In genomic region chr1:231351816-231352215, GRCh38 we compare ENCODE assay signal across 15 cellular contexts. TPM values are rescaled to one million over a fixed set of nuclear protein-coding genes. Genes with fewer than 3 reads are reported as not detected.
DNase-seq lines count a peak whose midpoint lies in the region; ATAC-seq and TF ChIP-seq lines count a peak whose summit lies in the region.
"Had no signal": no experiment of that assay in that cellular context is flagged by ENCODE, and none has a peak within 500 bp of the region (broad histone marks: within the 10 kb centered on the region; RNA-seq: fewer than 3 reads in every experiment).

No MANE protein-coding gene starts in this region.

- H3K9me3 Mint-ChIP-seq in activated naive CD4-positive, alpha-beta T cell treated with anti-CD3 and anti-CD28 coated beads, Interleukin-2, amount 50 U/mL, for 24 hours: no peaks in the 10 kb centered on the region
- H3K9me3 Mint-ChIP-seq in natural killer cell: no peaks in the 10 kb centered on the region
- H3K9me3 Mint-ChIP-seq: CD8-positive, alpha-beta memory T cell had no signal

- no peak overlapping the region for H3K4me3 ChIP-seq in fibroblast of pulmonary artery (replicated peaks; ENCODE audit: low read depth, low read length)
- H3K4me3 ChIP-seq: BLaER1 treated with 17β-estradiol and CSF1 and Interleukin-3, amounts not matched to agents 10 nM and 100 nM; GM23248; HAP-1 had no signal

- no peak for TF ChIP-seq CTCF in fibroblast of pulmonary artery (IDR thresholded peaks at IDR 0.05; ENCODE audit: low read length, missing control alignments)
- TF ChIP-seq CTCF in natural killer cell (IDR thresholded peaks at IDR 0.05): no peak

- H3K27ac Mint-ChIP-seq in activated naive CD4-positive, alpha-beta T cell treated with anti-CD3 and anti-CD28 coated beads, Interleukin-2, amount 50 U/mL, for 24 hours: peak overlapping the region; percentile 81
- H3K27ac Mint-ChIP-seq in natural killer cell: peak overlapping the region in 1 of 2 donors; percentile 17
- H3K27ac Mint-ChIP-seq: B cell had no signal

- no peak overlapping the region for H3K4me3 Mint-ChIP-seq in activated naive CD4-positive, alpha-beta T cell treated with anti-CD3 and anti-CD28 coated beads, Interleukin-2, amount 50 U/mL, for 24 hours
- H3K4me3 Mint-ChIP-seq in natural killer cell: no peak overlapping the region
- H3K4me3 Mint-ChIP-seq: B cell; CD4-positive, CD25-positive, alpha-beta regulatory T cell; CD8-positive, alpha-beta memory T cell had no signal

- DNase-seq in activated naive CD4-positive, alpha-beta T cell treated with Interleukin-2 at 50 U/mL for 16 hours: no peak
- DNase-seq in dermis blood vessel endothelial cell: peak; percentile 95
- DNase-seq in fibroblast of pulmonary artery (ENCODE audit: low read depth): peak; percentile 43
- peak; percentile 92 for DNase-seq in pulmonary artery endothelial cell (ENCODE audit: low read depth, low spot score)
- no peak for DNase-seq in natural killer cell
- DNase-seq in NCI-H748 (lab: John Stamatoyannopoulos, UW; ENCODE audit: unreplicated experiment): no peak
- no peak for DNase-seq in NCI-H1694 treated with DMSO at 0.1 percent for 48 hours (lab: John Stamatoyannopoulos, UW)
- DNase-seq: CD4-positive, CD25-positive, alpha-beta regulatory T cell; CD8-positive, alpha-beta memory T cell; COR-L47; GM23248 had no signal

- intact Hi-C loops in natural killer cell (cut with micrococcal nuclease): no loop called here

- ATAC-seq in natural killer cell: no peak

- no peaks in the 10 kb centered on the region for H3K4me1 Mint-ChIP-seq in activated naive CD4-positive, alpha-beta T cell treated with anti-CD3 and anti-CD28 coated beads, Interleukin-2, amount 50 U/mL, for 24 hours
- no peaks in the 10 kb centered on the region for H3K4me1 Mint-ChIP-seq in natural killer cell
- H3K4me1 Mint-ChIP-seq: B cell had no signal

- no peaks in the 10 kb centered on the region for H3K27me3 Mint-ChIP-seq in activated naive CD4-positive, alpha-beta T cell treated with anti-CD3 and anti-CD28 coated beads, Interleukin-2, amount 50 U/mL, for 24 hours
- H3K27me3 Mint-ChIP-seq in natural killer cell (ENCODE audit: low read depth in 2 of 2): no peaks in the 10 kb centered on the region
- H3K27me3 Mint-ChIP-seq: B cell; CD4-positive, CD25-positive, alpha-beta regulatory T cell; CD8-positive, alpha-beta memory T cell had no signal

- H3K36me3 Mint-ChIP-seq in activated naive CD4-positive, alpha-beta T cell treated with anti-CD3 and anti-CD28 coated beads, Interleukin-2, amount 50 U/mL, for 24 hours: peaks cover 12% of the 10 kb centered on the region
- peaks cover 14% of the 10 kb centered on the region for H3K36me3 Mint-ChIP-seq in natural killer cell

RNA-seq across cellular contexts. Expression of gene SPRTN, which starts 13.7 kb away (rescaled TPM):
- total RNA-seq in dermis blood vessel endothelial cell (22.1 and 22.3 TPM in 2 replicates), pulmonary artery endothelial cell (19.3 and 22.4 TPM in 2 replicates), natural killer cell (10 to 100 TPM; 31.1 to 42.6 (median 36.6) TPM)

RNA-seq across cellular contexts. Expression of gene EXOC8, which starts 14.2 kb away (rescaled TPM):
- 25.4 and 25.6 TPM in 2 replicates for total RNA-seq in dermis blood vessel endothelial cell
- total RNA-seq in pulmonary artery endothelial cell: 21.2 and 28.9 TPM in 2 replicates
- 10 to 100 TPM; 29.0 to 37.1 (median 34.7) TPM for total RNA-seq in natural killer cell

Comparison
In these comparisons a context has a peak if more than half of its experiments do, and no peak if none do; other contexts are left out.
1. DNase-seq: peak in dermis blood vessel endothelial cell (single experiment), fibroblast of pulmonary artery (single experiment) and pulmonary artery endothelial cell (single experiment); none in activated naive CD4-positive, alpha-beta T cell treated with Interleukin-2 at 50 U/mL for 16 hours (single experiment), natural killer cell (single experiment), NCI-H748 (single experiment) and NCI-H1694 treated with DMSO at 0.1 percent for 48 hours (single experiment).